Comparison of ENCODE assay signal across 8 cellular contexts in genomic region chr4:15233626-15234025, GRCh38.
DNase-seq lines count a peak whose midpoint lies in the region; ATAC-seq and TF ChIP-seq lines count a peak whose summit lies in the region.

No MANE protein-coding gene starts in this region.

- H3K9me3 ChIP-seq in heart right ventricle (no peaks in the 10 kb centered on the region), right cardiac atrium (ENCODE audit: control insufficient read depth, low read length) (no peaks in the 10 kb centered on the region), right atrium auricular region (no peaks in the 10 kb centered on the region), uterus (no peaks in the 10 kb centered on the region)

- H3K4me3 ChIP-seq in heart right ventricle: no peak overlapping the region
- no peak overlapping the region for H3K4me3 ChIP-seq in right cardiac atrium (ENCODE audit: low read length)
- no peak overlapping the region for H3K4me3 ChIP-seq in right atrium auricular region
- no peak overlapping the region for H3K4me3 ChIP-seq in uterus

- TF ChIP-seq CTCF in heart right ventricle (IDR thresholded peaks at IDR 0.05) (no peak), right atrium auricular region (IDR thresholded peaks at IDR 0.05) (no peak), uterus (IDR thresholded peaks at IDR 0.05) (no peak)

- H3K27me3 ChIP-seq in heart right ventricle: no peaks in the 10 kb centered on the region
- no peaks in the 10 kb centered on the region for H3K27me3 ChIP-seq in right cardiac atrium (ENCODE audit: control insufficient read depth, insufficient read depth)
- H3K27me3 ChIP-seq in right atrium auricular region: no peaks in the 10 kb centered on the region
- H3K27me3 ChIP-seq in uterus: no peaks in the 10 kb centered on the region

- H3K36me3 Mint-ChIP-seq in T-cell: no peaks in the 10 kb centered on the region

- ATAC-seq in heart right ventricle (peak in 1 of 8 donors; percentile 13), right cardiac atrium (no peak), T-cell (replicated peaks in 1 of 4) (peak; percentile 31 to 78 (median 58)), esophagus mucosa (no peak)

- POLR2A ChIA-PET in T-cell (lab: Charles Lee): no interaction called here

- H3K36me3 ChIP-seq in heart right ventricle: no peaks in the 10 kb centered on the region
- no peaks in the 10 kb centered on the region for H3K36me3 ChIP-seq in right atrium auricular region
- no peaks in the 10 kb centered on the region for H3K36me3 ChIP-seq in uterus

- H3K9me3 Mint-ChIP-seq in T-cell: no peaks in the 10 kb centered on the region

- 57 to 73% methylated on average over 5 of the region's 5 CpGs for WGBS in heart right ventricle, 2 donors
- 41% methylated on average over 5 of the region's 5 CpGs for WGBS in right cardiac atrium

- peak overlapping the region; percentile 28 to 79 (median 37) for H3K4me3 Mint-ChIP-seq in T-cell

- intact Hi-C loops in heart right ventricle (cut with DNase I): loop anchor here in 6 of 10 donors (2.0 to 10.0 kb wide), 3 partner anchors 161 to 421 kb away; partner anchors contain the start of gene FBXL5 (in 1 of the 6)
- intact Hi-C loops in right cardiac atrium (cut with DNase I): loop anchor here in 2 of 4 donors (10.0 kb wide), 1 partner anchor 161 kb away; no protein-coding TSS in a partner anchor
- intact Hi-C loops in uterus (cut with DNase I; ENCODE audit: low total_unique reads): loop anchor here (5.0 kb wide), 1 partner anchor 224 kb away; no protein-coding TSS in a partner anchor

- H3K4me1 Mint-ChIP-seq in T-cell: peaks cover 30 to 35% (median 32%) of the 10 kb centered on the region in 3 donors

- H3K27ac Mint-ChIP-seq in T-cell: peak overlapping the region; percentile 89

- H3K27ac ChIP-seq in heart right ventricle (peak overlapping the region in 8 of 10 donors; percentile 0 to 66 (median 47)), right cardiac atrium (ENCODE audit: low read length) (no peak overlapping the region), right atrium auricular region (peak overlapping the region; percentile 38 to 47), uterus (peak overlapping the region; percentile 48 to 61)

- no peak for DNase-seq in heart right ventricle
- DNase-seq in right cardiac atrium: no peak
- DNase-seq in T-cell: peak in 2 of 34 experiments; percentile 3 to 27
- DNase-seq in right atrium auricular region (ENCODE audit: low spot score): no peak
- DNase-seq in uterus: no peak
- DNase-seq in inferior parietal cortex (ENCODE audit: extremely low spot score): no peak
- no peak for DNase-seq in D341Med (ENCODE audit: low spot score)

- no peaks in the 10 kb centered on the region for H3K27me3 Mint-ChIP-seq in T-cell

- peaks cover 3 to 41% (median 27%) of the 10 kb centered on the region in 9 donors for H3K4me1 ChIP-seq in heart right ventricle
- no peaks in the 10 kb centered on the region for H3K4me1 ChIP-seq in right cardiac atrium (ENCODE audit: control insufficient read depth, insufficient read depth, low read length)
- peaks cover 0 to 18% of the 10 kb centered on the region in 2 donors for H3K4me1 ChIP-seq in right atrium auricular region
- peaks cover 0 to 12% of the 10 kb centered on the region in 2 donors for H3K4me1 ChIP-seq in uterus

- CTCF ChIA-PET in T-cell (lab: Charles Lee): interaction anchor here (0.9 to 3.7 kb wide), 9 partner anchors 8 to 418 kb away, joined by 3 to 33 read pairs (median 3); no protein-coding TSS in a partner anchor

- TF ChIP-seq POLR2A in uterus (IDR thresholded peaks at IDR 0.05): no peak

Comparison
In these comparisons a context has a peak if more than half of its experiments do, and no peak if none do; other contexts are left out.
1. ATAC-seq: peak in T-cell (4 of 4); none in right cardiac atrium (0 of 2) and esophagus mucosa (single experiment).